In the genomic region with DNA sequence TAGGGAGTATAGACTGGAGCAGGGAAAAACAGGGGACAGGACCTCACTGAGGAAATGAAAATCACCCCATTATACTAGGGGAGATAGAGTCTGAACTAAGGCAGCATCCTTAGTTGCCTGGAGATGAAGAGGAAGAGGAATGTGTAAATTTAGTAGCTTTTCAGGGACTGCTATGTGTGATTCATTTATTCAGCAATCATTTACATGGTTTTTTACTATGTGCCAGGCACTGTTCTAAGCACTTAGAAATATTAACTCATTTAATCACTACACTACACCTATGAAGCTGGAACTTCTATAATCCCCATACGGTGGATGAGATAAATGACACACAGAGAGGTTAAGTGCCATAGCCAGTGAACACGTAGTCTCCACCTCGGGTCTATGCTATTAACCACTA, we compare ENCODE assay signal across 14 cellular contexts.
DNase-seq lines count a peak whose midpoint lies in the region.
"Had no signal": no experiment of that assay in that cellular context is flagged by ENCODE, and none has a peak within 500 bp of the region (broad histone marks: within the 10 kb centered on the region; RNA-seq: fewer than 3 reads in every experiment).

No MANE protein-coding gene starts in this region.

- no peaks in the 10 kb centered on the region for H3K27me3 ChIP-seq in neuronal stem cell (ENCODE audit: control insufficient read depth in 3 of 3, insufficient read depth in 3 of 3, low read depth in 1 of 3, low read length in 3 of 3)

- peak overlapping the region; percentile 7 for H2BK12ac ChIP-seq in neuronal stem cell (ENCODE audit: low read length)

- no peaks in the 10 kb centered on the region for H3K9me3 ChIP-seq in neuronal stem cell (replicated peaks in 1 of 2; ENCODE audit: control insufficient read depth in 2 of 2, insufficient read depth in 1 of 2, low read depth in 1 of 2, low read length in 2 of 2)
- H3K9me3 ChIP-seq: Caco-2 had no signal

- no peak overlapping the region for H2BK5ac ChIP-seq in neuronal stem cell (ENCODE audit: low read length)

- H3K4me1 Mint-ChIP-seq in activated T-helper 2 cell treated with anti-CD3 and anti-CD28 coated beads, Interferon-gamma antibody, Interleukin-2, Interleukin-4, amounts not matched to agents 10 μg/mL and 5 μg/mL and 100 μg/mL, durations not matched to agents 14 hours and 24 hours and 36 hours (ENCODE audit: low read depth) = no peaks in the 10 kb centered on the region
- H3K4me1 Mint-ChIP-seq: CD4-positive, CD25-positive, alpha-beta regulatory T cell had no signal

- no peak overlapping the region for H2AFZ ChIP-seq in neuronal stem cell (ENCODE audit: low read length)
- H2AFZ ChIP-seq: GM23248 had no signal

- no peaks in the 10 kb centered on the region for H3K9me3 Mint-ChIP-seq in activated T-helper 2 cell treated with anti-CD3 and anti-CD28 coated beads, Interferon-gamma antibody, Interleukin-2, Interleukin-4, amounts not matched to agents 10 μg/mL and 5 μg/mL and 100 μg/mL, durations not matched to agents 14 hours and 24 hours and 36 hours

- H3K36me3 Mint-ChIP-seq in activated T-helper 2 cell treated with anti-CD3 and anti-CD28 coated beads, Interferon-gamma antibody, Interleukin-2, Interleukin-4, amounts not matched to agents 10 μg/mL and 5 μg/mL and 100 μg/mL, durations not matched to agents 14 hours and 24 hours and 36 hours (ENCODE audit: low read depth) = no peaks in the 10 kb centered on the region
- H3K36me3 Mint-ChIP-seq: CD4-positive, CD25-positive, alpha-beta regulatory T cell; CD8-positive, alpha-beta T cell had no signal

- H3K4me3 Mint-ChIP-seq in activated T-helper 2 cell treated with anti-CD3 and anti-CD28 coated beads, Interferon-gamma antibody, Interleukin-2, Interleukin-4, amounts not matched to agents 10 μg/mL and 5 μg/mL and 100 μg/mL, durations not matched to agents 14 hours and 24 hours and 36 hours (ENCODE audit: low read depth) = no peak overlapping the region
- H3K4me3 Mint-ChIP-seq: CD4-positive, CD25-positive, alpha-beta regulatory T cell; CD8-positive, alpha-beta T cell had no signal

- no peaks in the 10 kb centered on the region for H3K36me3 ChIP-seq in neuronal stem cell (replicated peaks in 1 of 2; ENCODE audit: control insufficient read depth in 2 of 2, insufficient read depth in 2 of 2, low read length in 2 of 2)

- H3K4ac ChIP-seq in neuronal stem cell (ENCODE audit: low read length) = no peak overlapping the region

- peak overlapping the region; percentile 19 for H3K27ac Mint-ChIP-seq in activated T-helper 2 cell treated with anti-CD3 and anti-CD28 coated beads, Interferon-gamma antibody, Interleukin-2, Interleukin-4, amounts not matched to agents 10 μg/mL and 5 μg/mL and 100 μg/mL, durations not matched to agents 14 hours and 24 hours and 36 hours
- H3K27ac Mint-ChIP-seq: CD4-positive, CD25-positive, alpha-beta regulatory T cell; CD8-positive, alpha-beta T cell had no signal

- H2BK15ac ChIP-seq in neuronal stem cell (ENCODE audit: low read length) = no peak overlapping the region

- no peak overlapping the region for H4K8ac ChIP-seq in neuronal stem cell (ENCODE audit: low read depth, low read length)

- H3K27ac ChIP-seq in neuronal stem cell (replicated peaks; ENCODE audit: low read length) (peak overlapping the region; percentile 11), substantia nigra (ENCODE audit: low read depth, low read length, poor library complexity, severe bottlenecking) (no peak overlapping the region)
- H3K27ac ChIP-seq: GM23248 had no signal

- H4K91ac ChIP-seq in neuronal stem cell (ENCODE audit: low read depth, low read length, poor library complexity) = no peak overlapping the region

- no CpG with 5 or more reads among the region's 3 CpGs for WGBS in neuronal stem cell (ENCODE audit: extremely low coverage in 2 of 2, insufficient read length in 2 of 2, insufficient replicate concordance in 1 of 2), 2 donors

- no peak overlapping the region for H3K14ac ChIP-seq in neuronal stem cell (ENCODE audit: low read length)

- no peak overlapping the region for H3K4me2 ChIP-seq in neuronal stem cell (ENCODE audit: insufficient read depth, low read length, poor library complexity, severe bottlenecking)

- no peaks in the 10 kb centered on the region for H3K27me3 Mint-ChIP-seq in activated T-helper 2 cell treated with anti-CD3 and anti-CD28 coated beads, Interferon-gamma antibody, Interleukin-2, Interleukin-4, amounts not matched to agents 10 μg/mL and 5 μg/mL and 100 μg/mL, durations not matched to agents 14 hours and 24 hours and 36 hours (ENCODE audit: low read depth)
- H3K27me3 Mint-ChIP-seq: CD4-positive, CD25-positive, alpha-beta regulatory T cell had no signal

- intact Hi-C loops in activated T-helper 2 cell treated with anti-CD3 and anti-CD28 coated beads, Interferon-gamma antibody, Interleukin-2, Interleukin-4, amounts not matched to agents 10 μg/mL and 5 μg/mL and 100 μg/mL, durations not matched to agents 14 hours and 24 hours and 36 hours (cut with micrococcal nuclease) = no loop called here

- no peak for DNase-seq in activated T-helper 2 cell treated with anti-CD3 and anti-CD28 coated beads, Interferon-gamma antibody, Interleukin-2, Interleukin-4, amounts not matched to agents 10 μg/mL and 5 μg/mL and 100 μg/mL, durations not matched to agents 14 hours and 24 hours and 36 hours (ENCODE audit: low spot score)
- peak; percentile 59 for DNase-seq in kidney tubule cell (ENCODE audit: low spot score)
- DNase-seq in neuronal stem cell (ENCODE audit: low spot score) = no peak
- DNase-seq in substantia nigra (lab: John Stamatoyannopoulos, UW) = no peak
- no peak for DNase-seq in amniotic stem cell (lab: John Stamatoyannopoulos, UW)
- DNase-seq in iPS-NIHi11 (ENCODE audit: low spot score) = no peak
- DNase-seq: C1 segment of cervical spinal cord; Caco-2; CD4-positive, CD25-positive, alpha-beta regulatory T cell; CD8-positive, alpha-beta T cell; DMS153; DND-41; GM23248; H7 had no signal

- H3K18ac ChIP-seq in neuronal stem cell (ENCODE audit: low read length) = no peak overlapping the region

- no peak overlapping the region for H3K23ac ChIP-seq in neuronal stem cell (ENCODE audit: low read depth, low read length, poor library complexity)

- H2BK120ac ChIP-seq in neuronal stem cell (ENCODE audit: low read depth, low read length) = no peak overlapping the region

- no peak overlapping the region for H3K4me3 ChIP-seq in neuronal stem cell (ENCODE audit: low read length in 2 of 2)
- H3K4me3 ChIP-seq: GM23248 had no signal

- H2AK5ac ChIP-seq in neuronal stem cell (ENCODE audit: low read depth, low read length) = no peak overlapping the region

- H3K4me1 ChIP-seq in neuronal stem cell (ENCODE audit: control insufficient read depth in 2 of 2, insufficient read depth in 1 of 2, low read depth in 1 of 2, low read length in 2 of 2) = peaks cover 4 to 7% of the 10 kb centered on the region in 2 donors
- H3K4me1 ChIP-seq: Caco-2 had no signal

- no peak overlapping the region for H3K9ac ChIP-seq in neuronal stem cell (ENCODE audit: low read depth, low read length, poor library complexity)
- H3K9ac ChIP-seq: GM23248 had no signal

- no peaks in the 10 kb centered on the region for H3K79me1 ChIP-seq in neuronal stem cell (ENCODE audit: low read depth, low read length)
